ENCODE assay signal across 23 cellular contexts in the genomic region with DNA sequence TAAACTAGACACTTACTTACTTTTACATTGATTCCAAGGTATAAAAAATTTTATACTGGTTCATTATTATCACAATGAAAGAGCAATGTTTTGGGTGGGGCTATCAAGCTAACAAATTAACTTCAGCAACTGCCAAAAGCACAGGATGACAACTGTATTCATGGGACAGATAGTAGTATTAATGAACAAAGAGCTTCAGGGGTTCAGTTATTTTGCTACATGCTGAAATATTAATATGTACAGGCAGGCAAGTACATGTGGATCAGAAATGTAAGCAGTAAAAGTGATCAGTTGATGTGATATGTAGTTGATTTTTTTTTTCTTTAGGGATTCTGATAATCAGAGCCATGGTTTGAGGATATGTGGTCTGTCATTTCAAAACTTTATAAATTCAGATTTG.
DNase-seq lines count a peak whose midpoint lies in the region; ATAC-seq, FAIRE-seq and TF ChIP-seq lines count a peak whose summit lies in the region.
"Had no signal": no experiment of that assay in that cellular context is flagged by ENCODE, and none has a peak within 500 bp of the region (broad histone marks: within the 10 kb centered on the region; RNA-seq: fewer than 3 reads in every experiment).

No MANE protein-coding gene starts in this region.

- no peaks in the 10 kb centered on the region for H3K27me3 ChIP-seq in HL-60 (ENCODE audit: insufficient read depth, poor library complexity, severe bottlenecking)
- H3K27me3 ChIP-seq: BE2C, BLaER1 had no signal

- H3K4me3 ChIP-seq in HL-60 (replicated peaks; ENCODE audit: insufficient read depth, low read length) (no peak overlapping the region), NB4 (ENCODE audit: low read depth, low read length) (peak overlapping the region; percentile 81)
- H3K4me3 ChIP-seq: BLaER1 had no signal

- DNase-seq in HL-60 (ENCODE audit: low read depth in 1 of 2, low spot score in 1 of 2), result no peak
- DNase-seq in NB4 (ENCODE audit: low read depth), result peak; percentile 31
- peak; percentile 69 for DNase-seq in OCI-M1 (lab: John Stamatoyannopoulos, UW)
- DNase-seq in glutamatergic neuron, result no peak
- no peak for DNase-seq in Calu3
- DNase-seq in Kasumi-1 (lab: John Stamatoyannopoulos, UW), result no peak
- DNase-seq in urothelium cell line (ENCODE audit: low spot score), result no peak
- DNase-seq: 8988T; ACHN; BE2C; C1 segment of cervical spinal cord; Caco-2; CD4-positive, alpha-beta memory T cell; CD4-positive, CD25-positive, alpha-beta regulatory T cell; DMS 273 treated with DMSO at 0.1 percent for 48 hours; DMS79 treated with DMSO at 0.1 percent for 48 hours; GF-D8 had no signal

- ATAC-seq in HG03521 (IDR thresholded peaks at IDR 0.05; ENCODE audit: unreplicated experiment), result no peak

- no peak for FAIRE-seq in urothelium cell line (lab: Jason Lieb, UNC)
- FAIRE-seq: A204.1, GM12891, GM19239 had no signal

- intact Hi-C loops in Calu3 (cut with micrococcal nuclease; ENCODE audit: unreplicated experiment), result no loop called here

- H3K9me3 Mint-ChIP-seq in glutamatergic neuron (ENCODE audit: unreplicated experiment), result peaks cover 17% of the 10 kb centered on the region
- H3K9me3 Mint-ChIP-seq in Calu3 (ENCODE audit: low read depth, unreplicated experiment), result no peaks in the 10 kb centered on the region
- H3K9me3 Mint-ChIP-seq: CD4-positive, alpha-beta memory T cell; CD4-positive, CD25-positive, alpha-beta regulatory T cell had no signal

- H3K27me3 Mint-ChIP-seq in glutamatergic neuron (ENCODE audit: unreplicated experiment), result peaks cover 8% of the 10 kb centered on the region
- no peaks in the 10 kb centered on the region for H3K27me3 Mint-ChIP-seq in Calu3 (ENCODE audit: unreplicated experiment)
- H3K27me3 Mint-ChIP-seq: CD4-positive, alpha-beta memory T cell; CD4-positive, CD25-positive, alpha-beta regulatory T cell had no signal

- CTCF ChIA-PET in Calu3 (lab: Charles Lee), result no interaction called here

- H3K36me3 Mint-ChIP-seq in glutamatergic neuron (ENCODE audit: unreplicated experiment) (peaks cover 4% of the 10 kb centered on the region), Calu3 (ENCODE audit: insufficient read depth, unreplicated experiment) (peaks cover 7% of the 10 kb centered on the region)
- H3K36me3 Mint-ChIP-seq: CD14-positive monocyte; CD4-positive, alpha-beta memory T cell; CD4-positive, CD25-positive, alpha-beta regulatory T cell had no signal

- H3K27ac ChIP-seq in HL-60 (replicated peaks), result peak overlapping the region; percentile 24; the same call in 1 of the 2 replicates
- H3K27ac ChIP-seq: BLaER1 had no signal

- TF ChIP-seq POLR2A in NB4 (IDR thresholded peaks at IDR 0.05; ENCODE audit: extremely low read depth, insufficient read length), result no peak

- H3K4me3 Mint-ChIP-seq in glutamatergic neuron (ENCODE audit: unreplicated experiment) (no peak overlapping the region), Calu3 (ENCODE audit: low read depth, unreplicated experiment) (no peak overlapping the region)
- H3K4me3 Mint-ChIP-seq: CD14-positive monocyte; CD4-positive, alpha-beta memory T cell; CD4-positive, CD25-positive, alpha-beta regulatory T cell had no signal

- peaks cover 48% of the 10 kb centered on the region for H3K4me1 Mint-ChIP-seq in glutamatergic neuron (ENCODE audit: low read depth, unreplicated experiment)
- H3K4me1 Mint-ChIP-seq in Calu3 (ENCODE audit: low read depth, unreplicated experiment), result peaks cover 15% of the 10 kb centered on the region
- H3K4me1 Mint-ChIP-seq: CD4-positive, alpha-beta memory T cell had no signal

- no TSS peak for BruUV-seq in Calu3 (replicated peaks; lab: Mats Ljungman, UMichigan)

- peak overlapping the region; percentile 87 for H3K27ac Mint-ChIP-seq in glutamatergic neuron (ENCODE audit: unreplicated experiment)
- H3K27ac Mint-ChIP-seq in Calu3 (ENCODE audit: unreplicated experiment), result no peak overlapping the region
- H3K27ac Mint-ChIP-seq: CD14-positive monocyte; CD4-positive, alpha-beta memory T cell; CD4-positive, CD25-positive, alpha-beta regulatory T cell had no signal

- no peak for TF ChIP-seq CTCF in HL-60 (IDR thresholded peaks at IDR 0.05; ENCODE audit: insufficient read depth, low read length)
- no peak for TF ChIP-seq CTCF in NB4 (IDR thresholded peaks at IDR 0.05; ENCODE audit: low read depth, low read length)
- no peak for TF ChIP-seq CTCF in glutamatergic neuron (IDR thresholded peaks at IDR 0.05; ENCODE audit: partially characterized antibody, unreplicated experiment)
- no peak for TF ChIP-seq CTCF in Calu3 (IDR thresholded peaks at IDR 0.05; ENCODE audit: unreplicated experiment)

Comparison
In these comparisons a context has a peak if more than half of its experiments do, and no peak if none do; other contexts are left out.
1. DNase-seq: peak in NB4 (single experiment) and OCI-M1 (single experiment); none in HL-60 (0 of 2), glutamatergic neuron (single experiment), Calu3 (single experiment), Kasumi-1 (0 of 2) and urothelium cell line (single experiment).